8 cellular contexts compared by ENCODE assay signal in the genomic region with DNA sequence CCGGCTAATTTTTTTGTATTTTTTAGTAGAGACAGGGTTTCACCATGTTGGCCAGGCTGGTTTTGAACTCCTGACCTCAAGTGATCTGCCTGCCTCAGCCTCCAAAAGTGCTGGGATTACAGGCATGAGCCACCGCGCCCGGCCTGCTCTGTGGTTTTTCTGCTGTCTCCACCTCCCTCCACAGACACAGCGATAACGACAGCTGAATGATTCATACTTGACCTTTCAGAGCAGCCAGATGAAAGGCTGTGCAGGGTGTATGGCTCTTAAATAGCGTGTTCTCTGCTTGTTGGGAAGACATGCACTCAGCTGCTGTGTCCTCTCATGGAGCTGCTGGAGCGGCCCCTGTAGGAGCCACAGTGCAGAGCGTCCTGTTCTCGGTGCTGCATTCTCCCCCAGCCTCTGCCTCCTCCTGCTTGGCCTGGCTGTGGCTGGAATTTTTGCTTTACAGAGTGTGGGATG.
A peak's percentile ranks its signal among the peaks of the same experiment; 100 is the strongest.
DNase-seq lines count a peak whose midpoint lies in the region; ATAC-seq and TF ChIP-seq lines count a peak whose summit lies in the region.
"Not testable (repeated sequence)": the region's sequence is repeated elsewhere in the genome, so short reads cannot be mapped to it uniquely, and the experiment has no call there.

No MANE protein-coding gene starts in this region.

- not testable (repeated sequence) for H2BK120ac ChIP-seq in trophoblast cell (ENCODE audit: insufficient read depth, low read length, poor library complexity)

- DNase-seq in ELR (ENCODE audit: low read depth) (peak; percentile 96), NCI-H510A (lab: John Stamatoyannopoulos, UW) (peak; percentile 56), WERI-Rb-1 (peak; percentile 54), adipocyte (ENCODE audit: low read depth) (peak; percentile 86), Right ventricle myocardium superior (peak; percentile 88), trophoblast cell (peak; percentile 77 to 80), stomach (peak; percentile 65)

- H3K27me3 ChIP-seq in WERI-Rb-1 (ENCODE audit: insufficient read depth, low read depth, severe bottlenecking); adipocyte (replicated peaks; ENCODE audit: control insufficient read depth, insufficient read depth, low read length); trophoblast cell (ENCODE audit: insufficient read depth, low read length); stomach: not testable (repeated sequence)

- H3K4me3 ChIP-seq in WERI-Rb-1 (ENCODE audit: low read depth, low read length); trophoblast cell (ENCODE audit: low read depth, low read length); stomach: not testable (repeated sequence)
- peak overlapping the region; percentile 2 for H3K4me3 ChIP-seq in adipocyte (ENCODE audit: low read length)

- not testable (repeated sequence) for H3K4me2 ChIP-seq in trophoblast cell (ENCODE audit: low read length)

- TF ChIP-seq CTCF in WERI-Rb-1 (IDR thresholded peaks at IDR 0.05; ENCODE audit: low read depth, low read length) (peak; percentile 73), stomach (IDR thresholded peaks at IDR 0.05) (peak in 5 of 7 experiments; percentile 11 to 31 (median 25))

- peak; percentile 43 for TF ChIP-seq EP300 in stomach (IDR thresholded peaks at IDR 0.05)

- H4K8ac ChIP-seq in trophoblast cell (ENCODE audit: low read depth, low read length) = not testable (repeated sequence)

- not testable (repeated sequence) for H4K12ac ChIP-seq in trophoblast cell (ENCODE audit: low read depth, low read length)

- not testable (repeated sequence) for H3K36me3 ChIP-seq in WERI-Rb-1; trophoblast cell (ENCODE audit: control insufficient read depth in 1 of 2, insufficient read depth in 2 of 2, low read length in 2 of 2)
- H3K36me3 ChIP-seq in adipocyte (ENCODE audit: control insufficient read depth, insufficient read depth, low read length, severe bottlenecking) (peaks cover 36% of the 10 kb centered on the region), stomach (peaks cover 0 to 13% (median 5%) of the 10 kb centered on the region in 4 donors)

- WGBS in trophoblast cell (ENCODE audit: extremely low coverage, insufficient coverage, insufficient read length) = no CpG with 5 or more reads among the region's 10 CpGs
- whole genome bisulfite sequencing in stomach, 5 donors = 19 to 39% (median 24%) methylated on average over 2 to 10 of the region's 10 CpGs

- TF ChIP-seq POLR2A in stomach (IDR thresholded peaks at IDR 0.05) = not testable (repeated sequence)

- not testable (repeated sequence) for H2AFZ ChIP-seq in trophoblast cell (ENCODE audit: insufficient read depth, low read length, poor library complexity)

- not testable (repeated sequence) for H3K23ac ChIP-seq in trophoblast cell (ENCODE audit: low read length)

- H2AK5ac ChIP-seq in trophoblast cell (ENCODE audit: low read length) = not testable (repeated sequence)

- intact Hi-C loops in Right ventricle myocardium superior (cut with DNase I); stomach (cut with DNase I; ENCODE audit: low total_unique reads): not testable (repeated sequence)

- H3K79me1 ChIP-seq in trophoblast cell (ENCODE audit: low read length) = not testable (repeated sequence)

- not testable (repeated sequence) for H3K9me3 ChIP-seq in WERI-Rb-1 (ENCODE audit: severe bottlenecking); adipocyte (ENCODE audit: control insufficient read depth, low read length); trophoblast cell (ENCODE audit: insufficient read depth, low read depth, low read length); stomach

- H2BK12ac ChIP-seq in trophoblast cell (ENCODE audit: low read length) = not testable (repeated sequence)

- not testable (repeated sequence) for H3K14ac ChIP-seq in trophoblast cell (ENCODE audit: low read length)

- H3K9ac ChIP-seq in adipocyte (ENCODE audit: low read length) = peak overlapping the region; percentile 43
- not testable (repeated sequence) for H3K9ac ChIP-seq in trophoblast cell (ENCODE audit: low read length)

- not testable (repeated sequence) for H3K27ac ChIP-seq in WERI-Rb-1; trophoblast cell (ENCODE audit: low read depth, low read length)
- H3K27ac ChIP-seq in stomach = peak overlapping the region in 4 of 5 donors; percentile 30 to 69 (median 61)

- H3K18ac ChIP-seq in trophoblast cell (ENCODE audit: low read length) = not testable (repeated sequence)

- H3K79me2 ChIP-seq in trophoblast cell (ENCODE audit: control insufficient read depth, insufficient read depth, low read length, poor library complexity) = not testable (repeated sequence)

- not testable (repeated sequence) for H2BK5ac ChIP-seq in trophoblast cell (ENCODE audit: low read depth, low read length, poor library complexity)

- not testable (repeated sequence) for H4K91ac ChIP-seq in trophoblast cell (ENCODE audit: low read depth, low read length)

- not testable (repeated sequence) for H3K4ac ChIP-seq in trophoblast cell (ENCODE audit: low read depth, low read length)

- ATAC-seq in HG02885 (IDR thresholded peaks at IDR 0.05; ENCODE audit: poor library complexity, unreplicated experiment) (peak; percentile 88), Right ventricle myocardium superior (ENCODE audit: poor library complexity) (peak; percentile 97)

- H3K4me1 ChIP-seq in adipocyte (ENCODE audit: control insufficient read depth, insufficient read depth, low read length) (peaks cover 18% of the 10 kb centered on the region), stomach (peaks cover 5 to 25% (median 13%) of the 10 kb centered on the region in 4 donors)
- H3K4me1 ChIP-seq in trophoblast cell (ENCODE audit: control insufficient read depth in 1 of 2, insufficient read depth in 2 of 2, low read length in 2 of 2) = not testable (repeated sequence)
